ENCODE assay signal across 21 cellular contexts in the genomic region with DNA sequence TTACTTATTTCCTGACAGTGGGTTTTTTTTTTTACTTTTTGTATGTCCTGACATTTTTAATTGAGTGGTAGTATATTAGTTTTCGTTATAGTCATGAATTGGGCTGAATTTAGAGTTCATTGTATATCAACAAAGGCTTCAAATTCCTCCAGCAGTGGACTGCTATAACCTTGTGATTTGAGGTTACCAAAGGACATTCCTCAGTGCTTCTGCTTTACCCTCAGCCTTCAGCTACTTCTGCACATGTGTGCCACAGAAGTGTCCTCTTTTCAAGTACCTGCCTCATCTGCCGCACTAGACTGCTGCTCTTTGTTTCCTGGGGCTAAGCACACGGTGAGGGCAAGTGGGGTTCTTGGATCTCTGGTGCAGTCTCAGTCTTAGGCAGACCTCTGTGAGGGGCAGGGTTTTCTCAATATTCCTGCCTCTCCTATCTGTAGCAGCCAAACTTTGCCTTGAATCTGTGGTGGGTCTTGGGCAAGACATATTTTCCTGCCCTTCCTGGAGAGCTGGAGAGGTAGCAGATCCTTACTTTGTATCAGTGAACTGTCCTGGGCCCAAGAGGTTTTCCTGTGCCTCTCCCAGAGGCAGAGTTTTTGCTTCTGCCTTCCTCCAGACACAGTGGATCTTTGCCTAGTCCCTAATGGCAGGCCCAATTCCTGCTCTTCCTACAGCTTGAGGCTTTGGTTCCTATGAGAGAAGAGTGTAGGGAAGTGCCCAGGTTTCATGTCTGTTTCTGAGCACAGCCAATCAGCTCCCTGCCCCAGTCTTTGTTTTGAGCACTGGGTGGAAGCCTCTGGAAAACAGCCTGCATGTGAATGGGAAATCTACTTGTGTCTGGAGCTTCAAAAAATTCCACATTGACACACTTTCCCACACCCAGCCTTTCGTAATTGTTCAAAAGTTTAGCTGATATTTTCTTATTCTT.
"Had no signal": no experiment of that assay in that cellular context is flagged by ENCODE, and none has a peak within 500 bp of the region (broad histone marks: within the 10 kb centered on the region; RNA-seq: fewer than 3 reads in every experiment).

No MANE protein-coding gene starts in this region.

- H3K27ac Mint-ChIP-seq: activated naive CD4-positive, alpha-beta T cell treated with anti-CD3 and anti-CD28 coated beads, Interleukin-2, amount 50 U/mL, for 24 hours; activated T-helper 2 cell treated with anti-CD3 and anti-CD28 coated beads, Interferon-gamma antibody, Interleukin-2, Interleukin-4, amounts not matched to agents 10 μg/mL and 5 μg/mL and 100 μg/mL, durations not matched to agents 14 hours and 24 hours and 36 hours; stimulated activated memory B cell treated with anti-CD40 and anti-IgM and Interleukin-4, amounts not matched to agents 10 μg/mL and 1 μg/mL and 100 μg/mL, for 72 hours; T-cell; type B pancreatic cell had no signal

- H3K4me1 ChIP-seq: pancreas, spleen had no signal

- H3K4me3 Mint-ChIP-seq: activated naive CD4-positive, alpha-beta T cell treated with anti-CD3 and anti-CD28 coated beads, Interleukin-2, amount 50 U/mL, for 24 hours; brain; naive B cell; stimulated activated memory B cell treated with anti-CD40 and anti-IgM and Interleukin-4, amounts not matched to agents 10 μg/mL and 1 μg/mL and 100 μg/mL, for 72 hours; T-cell; type B pancreatic cell had no signal

- H3K9me3 ChIP-seq: pancreas, spleen had no signal

- DNase-seq: activated CD4-positive, alpha-beta T cell treated with anti-CD3 and anti-CD28 coated beads, Interleukin-2, amount 50 U/mL, for 1 hour; activated T-cell treated with anti-CD3 and anti-CD28 coated beads for 4 hours; amniotic stem cell; dorsolateral prefrontal cortex; foreskin fibroblast; head of caudate nucleus; midbrain; naive B cell; pancreas; spleen; stimulated activated CD4-positive, alpha-beta T cell treated with anti-CD3 and anti-CD28 coated beads, Interleukin-1b, Interleukin-23, amount 100 ng/mL, for 48 hours; substantia nigra; T-cell; T1000 had no signal

- H3K27me3 ChIP-seq: dorsolateral prefrontal cortex, pancreas, spleen had no signal

- H3K27ac ChIP-seq: pancreas, spleen had no signal

- H3K27me3 Mint-ChIP-seq: activated naive CD4-positive, alpha-beta T cell treated with anti-CD3 and anti-CD28 coated beads, Interleukin-2, amount 50 U/mL, for 24 hours; brain; naive B cell; stimulated activated memory B cell treated with anti-CD40 and anti-IgM and Interleukin-4, amounts not matched to agents 10 μg/mL and 1 μg/mL and 100 μg/mL, for 72 hours; T-cell; type B pancreatic cell had no signal

- H3K4me1 Mint-ChIP-seq: activated naive CD4-positive, alpha-beta T cell treated with anti-CD3 and anti-CD28 coated beads, Interleukin-2, amount 50 U/mL, for 24 hours; naive B cell; stimulated activated memory B cell treated with anti-CD40 and anti-IgM and Interleukin-4, amounts not matched to agents 10 μg/mL and 1 μg/mL and 100 μg/mL, for 72 hours; T-cell had no signal

- H3K9me3 Mint-ChIP-seq: activated naive CD4-positive, alpha-beta T cell treated with anti-CD3 and anti-CD28 coated beads, Interleukin-2, amount 50 U/mL, for 24 hours; activated T-helper 2 cell treated with anti-CD3 and anti-CD28 coated beads, Interferon-gamma antibody, Interleukin-2, Interleukin-4, amounts not matched to agents 10 μg/mL and 5 μg/mL and 100 μg/mL, durations not matched to agents 14 hours and 24 hours and 36 hours; brain; naive B cell; stimulated activated memory B cell treated with anti-CD40 and anti-IgM and Interleukin-4, amounts not matched to agents 10 μg/mL and 1 μg/mL and 100 μg/mL, for 72 hours; T-cell; type B pancreatic cell had no signal

- ATAC-seq: esophagus mucosa; stimulated activated memory B cell treated with anti-CD40 and anti-IgM and Interleukin-4, amounts not matched to agents 10 μg/mL and 1 μg/mL and 100 μg/mL, for 72 hours; T-cell had no signal

- H3K4me3 ChIP-seq: dorsolateral prefrontal cortex, lung, pancreas, spleen had no signal
